1 cellular context compared by ENCODE assay signal in the genomic region with DNA sequence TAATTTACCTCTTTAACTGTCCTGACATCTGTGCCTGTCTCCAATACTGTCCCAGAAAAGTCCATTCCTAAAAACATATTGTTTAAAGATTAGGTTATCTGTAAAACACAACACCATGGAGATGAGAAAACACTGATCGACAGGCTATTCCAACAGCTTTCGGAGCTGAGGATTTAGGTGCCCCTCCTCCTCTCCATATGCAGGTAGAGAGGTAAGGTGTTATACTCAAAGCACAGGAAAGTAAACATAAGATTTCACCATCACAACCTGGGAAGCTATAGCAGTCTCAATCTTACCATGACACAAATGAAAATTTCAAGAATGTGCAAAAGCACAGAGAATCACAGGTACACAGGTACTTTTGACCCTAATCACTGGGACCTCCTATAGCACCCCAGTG.
TF ChIP-seq lines count a peak whose summit lies in the region.

No MANE protein-coding gene starts in this region.

TF ChIP-seq in HepG2, 621 proteins besides CTCF, POLR2A, EP300 and RAD21 (continued from another document):
- TF ChIP-seq MXD4 (CRISPR knock-in tag; IDR thresholded peaks at IDR 0.05) (no peak), FOXP1 (IDR thresholded peaks at IDR 0.05) (no peak), FOXP1 (CRISPR knock-in tag; IDR thresholded peaks at IDR 0.05) (no peak), ELF1 (CRISPR knock-in tag; IDR thresholded peaks at IDR 0.05) (no peak), PCBP1 (IDR thresholded peaks at IDR 0.05; ENCODE audit: borderline replicate concordance, low read depth, low read length) (no peak), JARID2 (CRISPR knock-in tag; IDR thresholded peaks at IDR 0.05; ENCODE audit: insufficient replicate concordance) (no peak), ZNF552 (CRISPR knock-in tag; IDR thresholded peaks at IDR 0.05; ENCODE audit: borderline replicate concordance) (no peak), MIXL1 (CRISPR knock-in tag; IDR thresholded peaks at IDR 0.05) (no peak), SMARCC2 (IDR thresholded peaks at IDR 0.05) (no peak), ZBTB7B (CRISPR knock-in tag; IDR thresholded peaks at IDR 0.05) (no peak)
- TF ChIP-seq, protein P1, sequence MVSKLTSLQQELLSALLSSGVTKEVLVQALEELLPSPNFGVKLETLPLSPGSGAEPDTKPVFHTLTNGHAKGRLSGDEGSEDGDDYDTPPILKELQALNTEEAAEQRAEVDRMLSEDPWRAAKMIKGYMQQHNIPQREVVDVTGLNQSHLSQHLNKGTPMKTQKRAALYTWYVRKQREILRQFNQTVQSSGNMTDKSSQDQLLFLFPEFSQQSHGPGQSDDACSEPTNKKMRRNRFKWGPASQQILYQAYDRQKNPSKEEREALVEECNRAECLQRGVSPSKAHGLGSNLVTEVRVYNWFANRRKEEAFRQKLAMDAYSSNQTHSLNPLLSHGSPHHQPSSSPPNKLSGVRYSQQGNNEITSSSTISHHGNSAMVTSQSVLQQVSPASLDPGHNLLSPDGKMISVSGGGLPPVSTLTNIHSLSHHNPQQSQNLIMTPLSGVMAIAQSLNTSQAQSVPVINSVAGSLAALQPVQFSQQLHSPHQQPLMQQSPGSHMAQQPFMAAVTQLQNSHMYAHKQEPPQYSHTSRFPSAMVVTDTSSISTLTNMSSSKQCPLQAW (CRISPR knock-in tag; IDR thresholded peaks at IDR 0.05), result no peak
